ENCODE assay signal across 9 cellular contexts in genomic region chr15:39629376-39629775, GRCh38. TPM values are rescaled to one million over a fixed set of nuclear protein-coding genes. Genes with fewer than 3 reads are reported as not detected.
A peak's percentile ranks its signal among the peaks of the same experiment; 100 is the strongest.
DNase-seq lines count a peak whose midpoint lies in the region; TF ChIP-seq lines count a peak whose summit lies in the region.
"Had no signal": no experiment of that assay in that cellular context is flagged by ENCODE, and none has a peak within 500 bp of the region (broad histone marks: within the 10 kb centered on the region; RNA-seq: fewer than 3 reads in every experiment).

No MANE protein-coding gene starts in this region.

- H3K9me3 ChIP-seq in Loucy (ENCODE audit: insufficient read depth, low read depth, low read length) (no peaks in the 10 kb centered on the region), BE2C (no peaks in the 10 kb centered on the region)
- H3K9me3 ChIP-seq: tibial artery had no signal

- H3K4me2 ChIP-seq in Loucy (ENCODE audit: low read depth, low read length, poor library complexity, severe bottlenecking): peak overlapping the region; percentile 52

- H3K79me2 ChIP-seq in Loucy (ENCODE audit: insufficient read depth, low read length): no peaks in the 10 kb centered on the region

- H3K4me1 ChIP-seq in Loucy (ENCODE audit: insufficient read depth, low read length, poor library complexity, severe bottlenecking): peaks cover 56% of the 10 kb centered on the region
- no peaks in the 10 kb centered on the region for H3K4me1 ChIP-seq in BE2C

- peak overlapping the region; percentile 1 for H3K9ac ChIP-seq in Loucy (ENCODE audit: low read depth, low read length, poor library complexity, severe bottlenecking)

- H3F3A ChIP-seq in Loucy (ENCODE audit: low read depth): peaks cover 8% of the 10 kb centered on the region

- H3K36me3 ChIP-seq in Loucy (ENCODE audit: insufficient read depth, low read length): no peaks in the 10 kb centered on the region
- H3K36me3 ChIP-seq in BE2C: no peaks in the 10 kb centered on the region
- H3K36me3 ChIP-seq: tibial artery had no signal

- H4K20me1 ChIP-seq in Loucy (ENCODE audit: insufficient read depth, low read length, poor library complexity, severe bottlenecking): no peaks in the 10 kb centered on the region

- peak overlapping the region; percentile 28 for H2AFZ ChIP-seq in Loucy (ENCODE audit: low read length)

- H3K4me3 ChIP-seq in Loucy (ENCODE audit: low read length, poor library complexity, severe bottlenecking) (peak overlapping the region; percentile 15), epithelial cell of esophagus (ENCODE audit: low read length) (no peak overlapping the region), BE2C (ENCODE audit: low read depth, low read length) (no peak overlapping the region)
- H3K4me3 ChIP-seq: tibial artery had no signal

- peak; percentile 19 to 49 for DNase-seq in activated CD8-positive, alpha-beta memory T cell treated with anti-CD3 and anti-CD28 coated beads for 1 hour (ENCODE audit: extremely low read depth in 1 of 2, low read depth in 1 of 2)
- DNase-seq in epithelial cell of esophagus (ENCODE audit: low read depth) (peak; percentile 94), BE2C (no peak), midbrain (lab: John Stamatoyannopoulos, UW) (no peak), medulla oblongata (ENCODE audit: extremely low spot score) (no peak), NCI-H2107 (lab: John Stamatoyannopoulos, UW) (no peak)
- DNase-seq in stimulated activated CD8-positive, alpha-beta memory T cell treated with anti-CD3 and anti-CD28 coated beads, Interleukin-15, amount 100 ng/mL, for 4 hours (ENCODE audit: low read depth in 2 of 2): peak; percentile 41 to 66
- DNase-seq: tibial artery had no signal

- no peaks in the 10 kb centered on the region for H3K9me2 ChIP-seq in Loucy (replicated peaks; ENCODE audit: low read depth, low read length)

- no peaks in the 10 kb centered on the region for H3K27me3 ChIP-seq in Loucy (ENCODE audit: insufficient read depth, low read length, poor library complexity, severe bottlenecking)
- no peaks in the 10 kb centered on the region for H3K27me3 ChIP-seq in BE2C
- H3K27me3 ChIP-seq: tibial artery had no signal

- no peak for TF ChIP-seq CTCF in Loucy (conservative IDR thresholded peaks at IDR 0.05; ENCODE audit: low read length)
- no peak for TF ChIP-seq CTCF in epithelial cell of esophagus (IDR thresholded peaks at IDR 0.05; ENCODE audit: insufficient read depth, low read depth, low read length, missing control alignments)
- no peak for TF ChIP-seq CTCF in BE2C (IDR thresholded peaks at IDR 0.05; ENCODE audit: low read depth, low read length)

RNA-seq across cellular contexts. Expression of gene THBS1, which starts 48.5 kb away (rescaled TPM):
- 0.90 TPM for polyA plus RNA-seq in BE2C (2012; ENCODE audit: insufficient read depth, insufficient read length, low read depth)

Comparison
In these comparisons a context has a peak if more than half of its experiments do, and no peak if none do; other contexts are left out.
1. DNase-seq: peak in activated CD8-positive, alpha-beta memory T cell treated with anti-CD3 and anti-CD28 coated beads for 1 hour (2 of 2), epithelial cell of esophagus (single experiment) and stimulated activated CD8-positive, alpha-beta memory T cell treated with anti-CD3 and anti-CD28 coated beads, Interleukin-15, amount 100 ng/mL, for 4 hours (2 of 2); none in BE2C (single experiment), midbrain (single experiment), medulla oblongata (single experiment) and NCI-H2107 (single experiment).